In genomic region chr3:50354186-50354764, GRCh38 we compare ENCODE assay signal across 21 cellular contexts. TPM values are rescaled to one million over a fixed set of nuclear protein-coding genes. Genes with fewer than 3 reads are reported as not detected.
"Had no signal": no experiment of that assay in that cellular context is flagged by ENCODE, and none has a peak within 500 bp of the region (broad histone marks: within the 10 kb centered on the region; RNA-seq: fewer than 3 reads in every experiment).

No MANE protein-coding gene starts in this region.

- ATAC-seq: activated CD8-positive, alpha-beta memory T cell treated with anti-CD3 and anti-CD28 coated beads, Interleukin-2, amount 10 ng/mL, durations not matched to agents 7 days and 5 days; activated T-cell treated with anti-CD3 and anti-CD28 coated beads, Interleukin-2, amount 50 U/mL, for 4 hours; esophagus mucosa; left lung; right cardiac atrium; stimulated activated naive CD8-positive, alpha-beta T cell treated with anti-CD3 and anti-CD28 coated beads, Interleukin-15, amount 100 ng/mL, for 72 hours had no signal

- H3K27me3 Mint-ChIP-seq: activated CD8-positive, alpha-beta memory T cell treated with anti-CD3 and anti-CD28 coated beads, Interleukin-2, amount 10 ng/mL, durations not matched to agents 7 days and 5 days; progenitor cell of endocrine pancreas; stimulated activated naive CD8-positive, alpha-beta T cell treated with anti-CD3 and anti-CD28 coated beads, Interleukin-15, amount 100 ng/mL, for 72 hours had no signal

- H3K27me3 ChIP-seq: ascending aorta, dorsolateral prefrontal cortex, hepatocyte, left lung had no signal

- H3K4me3 Mint-ChIP-seq: activated CD8-positive, alpha-beta memory T cell treated with anti-CD3 and anti-CD28 coated beads, Interleukin-2, amount 10 ng/mL, durations not matched to agents 7 days and 5 days; activated T-cell treated with anti-CD3 and anti-CD28 coated beads, Interleukin-2, amount 50 U/mL, for 4 hours; stimulated activated naive CD8-positive, alpha-beta T cell treated with anti-CD3 and anti-CD28 coated beads, Interleukin-15, amount 100 ng/mL, for 72 hours had no signal

- H2AFZ ChIP-seq: hepatocyte had no signal

- H3K9me3 ChIP-seq: ascending aorta, left lung had no signal

- H3K27ac ChIP-seq: ascending aorta, hepatocyte, left lung had no signal

- H3K4me2 ChIP-seq: hepatocyte had no signal

- FAIRE-seq: bronchial epithelial cell, keratinocyte, TTC549 had no signal

- H3K9me3 Mint-ChIP-seq: activated T-cell treated with anti-CD3 and anti-CD28 coated beads, Interleukin-2, amount 50 U/mL, for 4 hours; stimulated activated naive CD8-positive, alpha-beta T cell treated with anti-CD3 and anti-CD28 coated beads, Interleukin-15, amount 100 ng/mL, for 72 hours had no signal

- H3K27ac Mint-ChIP-seq: activated CD8-positive, alpha-beta memory T cell treated with anti-CD3 and anti-CD28 coated beads, Interleukin-2, amount 10 ng/mL, durations not matched to agents 7 days and 5 days; progenitor cell of endocrine pancreas had no signal

- H3K4me3 ChIP-seq: ascending aorta, dorsolateral prefrontal cortex, hepatocyte, left lung, skin epidermis had no signal

- DNase-seq: activated CD8-positive, alpha-beta memory T cell treated with anti-CD3 and anti-CD28 coated beads, Interleukin-2, amount 10 ng/mL, durations not matched to agents 7 days and 5 days; activated effector memory CD4-positive, alpha-beta T cell treated with anti-CD3 and anti-CD28 coated beads, Interleukin-2, amount 50 U/mL, for 16 hours; activated T-cell treated with anti-CD3 and anti-CD28 coated beads, Interleukin-2, amount 50 U/mL, for 4 hours; dorsolateral prefrontal cortex; mammary epithelial cell; occipital lobe; right cardiac atrium; SIG-M5; stimulated activated CD4-positive, alpha-beta T cell treated with anti-CD3 and anti-CD28 coated beads, Interleukin-4, amount 100 ng/mL, for 4 hours; stimulated activated CD8-positive, alpha-beta memory T cell treated with anti-CD3 and anti-CD28 coated beads, Interleukin-4, amount 100 ng/mL, for 48 hours; stimulated activated naive CD8-positive, alpha-beta T cell treated with anti-CD3 and anti-CD28 coated beads, Interleukin-15, amount 100 ng/mL, for 72 hours; T-helper 2 cell had no signal

RNA-seq across cellular contexts. Expression of gene ZMYND10, which starts 8.7 kb away (rescaled TPM):
- total RNA-seq: ascending aorta had no signal
